ENCODE assay signal across 12 cellular contexts in genomic region chr2:101766337-101766736, GRCh38.
DNase-seq lines count a peak whose midpoint lies in the region; ATAC-seq and TF ChIP-seq lines count a peak whose summit lies in the region.
"Had no signal": no experiment of that assay in that cellular context is flagged by ENCODE, and none has a peak within 500 bp of the region (broad histone marks: within the 10 kb centered on the region; RNA-seq: fewer than 3 reads in every experiment).

No MANE protein-coding gene starts in this region.

- no peaks in the 10 kb centered on the region for H4K20me1 ChIP-seq in mammary epithelial cell (ENCODE audit: insufficient read depth, low read length)

- 42 to 54% methylated on average over 2 of the region's 2 CpGs for WGBS in heart right ventricle, 2 donors
- WGBS in mammary epithelial cell (ENCODE audit: low coverage, missing lambda C conversion rate): 100% methylated on average over 2 of the region's 2 CpGs
- 71% methylated on average over 1 of the region's 2 CpGs; no CpG with 5 or more reads in 1 of the 2 experiments for WGBS in mesodermal cell (ENCODE audit: insufficient coverage in 2 of 2), 2 experiments
- 76 to 78% methylated on average over 2 of the region's 2 CpGs for WGBS in upper lobe of left lung, 2 donors

- H3K27ac ChIP-seq in heart right ventricle (peak overlapping the region in 8 of 10 donors; percentile 11 to 74 (median 47)), mammary epithelial cell (ENCODE audit: insufficient read depth, low read depth, low read length) (peak overlapping the region; percentile 25), mesodermal cell (ENCODE audit: low read depth, low read length, severe bottlenecking) (peak overlapping the region; percentile 66), upper lobe of left lung (peak overlapping the region; percentile 3 to 73 (median 40))

- H3K27me3 ChIP-seq in heart right ventricle (no peaks in the 10 kb centered on the region), mammary epithelial cell (ENCODE audit: insufficient read depth, low read length) (no peaks in the 10 kb centered on the region), upper lobe of left lung (no peaks in the 10 kb centered on the region)
- H3K27me3 ChIP-seq: ovary had no signal

- TF ChIP-seq EP300 in upper lobe of left lung (IDR thresholded peaks at IDR 0.05): no peak

- H3K4me3 ChIP-seq in heart right ventricle (peak overlapping the region in 2 of 10 donors; percentile 10 to 15), mammary epithelial cell (replicated peaks in 1 of 3; ENCODE audit: insufficient read depth in 1 of 3, low read depth in 2 of 3, low read length in 3 of 3) (no peak overlapping the region), mesodermal cell (ENCODE audit: extremely low read depth, insufficient read depth, low read length, poor library complexity, severe bottlenecking) (no peak overlapping the region), upper lobe of left lung (no peak overlapping the region)
- H3K4me3 ChIP-seq: ovary had no signal

- H3K9ac ChIP-seq in mammary epithelial cell (ENCODE audit: insufficient read depth, low read length): no peak overlapping the region

- no peak overlapping the region for H2AFZ ChIP-seq in mammary epithelial cell (ENCODE audit: low read depth, low read length)

- peak overlapping the region; percentile 9 for H3K4me2 ChIP-seq in mammary epithelial cell (ENCODE audit: insufficient read depth, low read depth, low read length)

- H3K9me3 ChIP-seq in heart right ventricle: no peaks in the 10 kb centered on the region
- no peaks in the 10 kb centered on the region for H3K9me3 ChIP-seq in mammary epithelial cell (replicated peaks; ENCODE audit: insufficient read depth, low read length)
- no peaks in the 10 kb centered on the region for H3K9me3 ChIP-seq in mesodermal cell (ENCODE audit: control insufficient read depth, low read length)
- no peaks in the 10 kb centered on the region for H3K9me3 ChIP-seq in upper lobe of left lung
- H3K9me3 ChIP-seq: ovary had no signal

- TSS peak; percentile 76 for BruUV-seq in mammary epithelial cell (replicated peaks; lab: Mats Ljungman, UMichigan)

- dilution Hi-C loops in mammary epithelial cell (cut with HindIII; ENCODE audit: low sequenced_read_pairs): no loop called here

- H3K36me3 ChIP-seq in heart right ventricle (no peaks in the 10 kb centered on the region), mammary epithelial cell (ENCODE audit: insufficient read depth, low read length) (no peaks in the 10 kb centered on the region), mesodermal cell (ENCODE audit: control insufficient read depth, insufficient read depth, low read length) (peaks cover 4% of the 10 kb centered on the region), upper lobe of left lung (no peaks in the 10 kb centered on the region)
- H3K36me3 ChIP-seq: ovary had no signal

- CTCF ChIA-PET in mammary epithelial cell (lab: Charles Lee; ENCODE audit: low non-redundant PET): no interaction called here

- intact Hi-C loops in heart right ventricle (cut with DNase I) (loop anchor here in 1 of 10 donors (10.0 kb wide), 1 partner anchor 58 kb away; no protein-coding TSS in a partner anchor), left cardiac atrium (cut with DNase I) (no loop called here), mammary epithelial cell (cut with micrococcal nuclease) (loop anchor here (5.0 kb wide), 1 partner anchor 69 kb away; the partner anchor contains the start of gene MAP4K4)

- in situ Hi-C loops in mammary epithelial cell (cut with MboI; ENCODE audit: low sequenced_read_pairs in 2 of 2): no loop called here

- TF ChIP-seq CTCF in heart right ventricle (IDR thresholded peaks at IDR 0.05) (no peak), mammary epithelial cell (conservative IDR thresholded peaks at IDR 0.05 in 1 of 2, IDR thresholded peaks at IDR 0.05 in 1 of 2; ENCODE audit: extremely low read depth in 1 of 2, insufficient read depth in 1 of 2, low read depth in 1 of 2, low read length in 2 of 2) (no peak), upper lobe of left lung (IDR thresholded peaks at IDR 0.05) (no peak)

- H3K4me1 ChIP-seq in heart right ventricle (peaks cover 31 to 99% (median 91%) of the 10 kb centered on the region in 9 donors), mammary epithelial cell (ENCODE audit: insufficient read depth, low read length) (peaks cover 66% of the 10 kb centered on the region), mesodermal cell (ENCODE audit: control insufficient read depth, insufficient read depth, low read length, poor library complexity, severe bottlenecking) (peaks cover 80% of the 10 kb centered on the region), upper lobe of left lung (peaks cover 54 to 82% (median 67%) of the 10 kb centered on the region in 4 donors)

- DNase-seq in heart right ventricle (no peak), left cardiac atrium (no peak), mammary epithelial cell (no peak), upper lobe of left lung (no peak), UCSD-AML1 (lab: John Stamatoyannopoulos, UW; ENCODE audit: unreplicated experiment) (no peak), HK-2 (ENCODE audit: unreplicated experiment) (no peak)
- DNase-seq: activated CD4-positive, alpha-beta T cell treated with anti-CD3 and anti-CD28 coated beads for 36 hours; amygdala; MM.1S had no signal

- peaks cover 100% of the 10 kb centered on the region for H3K79me2 ChIP-seq in mammary epithelial cell (ENCODE audit: insufficient read depth, low read length)

- ATAC-seq in heart right ventricle (peak in 3 of 8 donors; percentile 37 to 47 (median 41)), left cardiac atrium (no peak), upper lobe of left lung (ENCODE audit: low FRiP score in 2 of 2) (no peak), HG02840 (IDR thresholded peaks at IDR 0.05; ENCODE audit: low FRiP score, unreplicated experiment) (no peak)

- TF ChIP-seq POLR2A in upper lobe of left lung (IDR thresholded peaks at IDR 0.05): no peak
